8 cellular contexts compared by ENCODE assay signal in genomic region chr4:153684182-153685073, GRCh38. TPM values are rescaled to one million over a fixed set of nuclear protein-coding genes. Genes with fewer than 3 reads are reported as not detected.
A peak's percentile ranks its signal among the peaks of the same experiment; 100 is the strongest.
DNase-seq lines count a peak whose midpoint lies in the region; ATAC-seq and TF ChIP-seq lines count a peak whose summit lies in the region.

Gene TLR2 (plus strand): TSS chr4:153684280. CDS start chr4:153702908, 18,628 bp downstream.

- no peak for TF ChIP-seq CTCF in epithelial cell of esophagus (IDR thresholded peaks at IDR 0.05; ENCODE audit: insufficient read depth, low read depth, low read length, missing control alignments)

- peaks cover 2% of the 10 kb centered on the region for H3K36me3 Mint-ChIP-seq in activated CD8-positive, alpha-beta memory T cell treated with anti-CD3 and anti-CD28 coated beads, Interleukin-2, amount 10 ng/mL, durations not matched to agents 7 days and 5 days

- H3K4me1 ChIP-seq in muscle layer of colon (ENCODE audit: insufficient read depth, low read length) = no peaks in the 10 kb centered on the region

- peak; percentile 93 for ATAC-seq in GM21576 (IDR thresholded peaks at IDR 0.05; ENCODE audit: unreplicated experiment)
- ATAC-seq in activated CD8-positive, alpha-beta memory T cell treated with anti-CD3 and anti-CD28 coated beads, Interleukin-2, amount 10 ng/mL, durations not matched to agents 7 days and 5 days = peak; percentile 73

- H3K27ac Mint-ChIP-seq in activated CD8-positive, alpha-beta memory T cell treated with anti-CD3 and anti-CD28 coated beads, Interleukin-2, amount 10 ng/mL, durations not matched to agents 7 days and 5 days = no peak within 1 kb of the TSS

- H3K36me3 ChIP-seq in muscle layer of colon (ENCODE audit: insufficient read depth, low read length) = no peaks in the 10 kb centered on the region

- H3K4me3 ChIP-seq in epithelial cell of esophagus (ENCODE audit: low read length) (peak within 1 kb of the TSS; percentile 51), muscle layer of colon (ENCODE audit: low read depth in 1 of 2, low read length in 2 of 2) (peak within 1 kb of the TSS; percentile 60 to 68)

- no peaks in the 10 kb centered on the region for H3K9me3 ChIP-seq in muscle layer of colon (ENCODE audit: low read length)

- H3K27ac ChIP-seq in muscle layer of colon (ENCODE audit: low read depth, low read length) = peak within 1 kb of the TSS; percentile 12

- no peak within 1 kb of the TSS for H3K9ac ChIP-seq in muscle layer of colon (ENCODE audit: low read length)

- H3K4me1 Mint-ChIP-seq in activated CD8-positive, alpha-beta memory T cell treated with anti-CD3 and anti-CD28 coated beads, Interleukin-2, amount 10 ng/mL, durations not matched to agents 7 days and 5 days = peaks cover 8% of the 10 kb centered on the region

- DNase-seq in EH (ENCODE audit: low read depth) = peak; percentile 7
- peak; percentile 43 for DNase-seq in M059J (ENCODE audit: low read depth)
- DNase-seq in activated CD8-positive, alpha-beta memory T cell treated with anti-CD3 and anti-CD28 coated beads, Interleukin-2, amount 10 ng/mL, durations not matched to agents 7 days and 5 days = peak; percentile 49
- peak; percentile 65 for DNase-seq in epithelial cell of esophagus (ENCODE audit: low read depth)
- peak; percentile 33 for DNase-seq in stimulated activated CD8-positive, alpha-beta memory T cell treated with anti-CD3 and anti-CD28 coated beads, Interleukin-7, amount 100 ng/mL, for 24 hours (ENCODE audit: low read depth)
- no peak for DNase-seq in NCI-H2107 (lab: John Stamatoyannopoulos, UW)

- CTCF ChIA-PET in activated CD8-positive, alpha-beta memory T cell treated with anti-CD3 and anti-CD28 coated beads, Interleukin-2, amount 10 ng/mL, durations not matched to agents 7 days and 5 days (lab: Charles Lee) = interaction anchor here (0.8 kb wide), 1 partner anchor 41 kb away, joined by 3 read pairs; no protein-coding TSS in a partner anchor

- peaks cover 50% of the 10 kb centered on the region for H3K27me3 Mint-ChIP-seq in activated CD8-positive, alpha-beta memory T cell treated with anti-CD3 and anti-CD28 coated beads, Interleukin-2, amount 10 ng/mL, durations not matched to agents 7 days and 5 days

- H3K9me3 Mint-ChIP-seq in activated CD8-positive, alpha-beta memory T cell treated with anti-CD3 and anti-CD28 coated beads, Interleukin-2, amount 10 ng/mL, durations not matched to agents 7 days and 5 days (ENCODE audit: low read depth) = no peaks in the 10 kb centered on the region

- H3K27me3 ChIP-seq in muscle layer of colon (ENCODE audit: control insufficient read depth in 1 of 2, insufficient read depth in 2 of 2, low read length in 2 of 2) = no peaks in the 10 kb centered on the region

- peak within 1 kb of the TSS; percentile 24 for H3K4me3 Mint-ChIP-seq in activated CD8-positive, alpha-beta memory T cell treated with anti-CD3 and anti-CD28 coated beads, Interleukin-2, amount 10 ng/mL, durations not matched to agents 7 days and 5 days

RNA-seq across cellular contexts. Expression of gene TLR2, which starts in this region (rescaled TPM):
- total RNA-seq in M059J (2014; rRNA removed; shearing (Covaris generic)) = 4.8 and 6.3 TPM in 2 replicates
- under 1 TPM in 1 of 2 experiments, not detected in 1; 0.41 TPM for total RNA-seq in activated CD8-positive, alpha-beta memory T cell treated with anti-CD3 and anti-CD28 coated beads, Interleukin-2, amount 10 ng/mL, durations not matched to agents 7 days and 5 days

Comparison
In these comparisons a context has a peak if more than half of its experiments do, and no peak if none do; other contexts are left out.
1. Peak in DNase-seq and ATAC-seq in activated CD8-positive, alpha-beta memory T cell treated with anti-CD3 and anti-CD28 coated beads, Interleukin-2, amount 10 ng/mL, durations not matched to agents 7 days and 5 days; RNA of the gene not detected or under 1 TPM.